In genomic region chr20:63518946-63519764, GRCh38 we compare ENCODE assay signal across 9 cellular contexts. TPM values are rescaled to one million over a fixed set of nuclear protein-coding genes. Genes with fewer than 3 reads are reported as not detected.
A peak's percentile ranks its signal among the peaks of the same experiment; 100 is the strongest.
DNase-seq lines count a peak whose midpoint lies in the region; ATAC-seq, FAIRE-seq and TF ChIP-seq lines count a peak whose summit lies in the region.
"Had no signal": no experiment of that assay in that cellular context is flagged by ENCODE, and none has a peak within 500 bp of the region (broad histone marks: within the 10 kb centered on the region; RNA-seq: fewer than 3 reads in every experiment).

No MANE protein-coding gene starts in this region.

- H3K4me1 Mint-ChIP-seq in Caco-2 (ENCODE audit: low read depth, unreplicated experiment) = no peaks in the 10 kb centered on the region

- H3K27me3 ChIP-seq in Caco-2 (replicated peaks; ENCODE audit: control insufficient read depth, insufficient read depth, low read length) (no peaks in the 10 kb centered on the region), SU-DHL-6 (ENCODE audit: low read length) (no peaks in the 10 kb centered on the region), pancreas (no peaks in the 10 kb centered on the region)

- H3K79me2 ChIP-seq in SU-DHL-6 (ENCODE audit: insufficient read depth, low read length) = no peaks in the 10 kb centered on the region

- peaks cover 50% of the 10 kb centered on the region for H3K36me3 Mint-ChIP-seq in Caco-2 (ENCODE audit: insufficient read depth, unreplicated experiment)

- H3K4me2 ChIP-seq in SU-DHL-6 (ENCODE audit: low read depth, low read length, poor library complexity, severe bottlenecking) = peak overlapping the region; percentile 72

- H3K4me3 Mint-ChIP-seq in Caco-2 (ENCODE audit: unreplicated experiment) = peak overlapping the region; percentile 92

- no peaks in the 10 kb centered on the region for H3K9me2 ChIP-seq in SU-DHL-6 (replicated peaks; ENCODE audit: insufficient read depth, low read length)

- no peak overlapping the region for H2AFZ ChIP-seq in SU-DHL-6 (ENCODE audit: low read depth, low read length, severe bottlenecking)

- H3K9ac ChIP-seq in SU-DHL-6 (ENCODE audit: low read length) = no peak overlapping the region

- CTCF ChIA-PET in Caco-2 (lab: Charles Lee) = no interaction called here

- POLR2A ChIA-PET in Caco-2 (lab: Charles Lee) = interaction anchor here (2.4 kb wide), 1 partner anchor 12 kb away, joined by 21 read pairs; no protein-coding TSS in a partner anchor

- FAIRE-seq in pancreas (lab: Jason Lieb, UNC) (no peak), D721Med (lab: Jason Lieb, UNC) (no peak)

- 59 to 61% methylated on average over 38 to 41 of the region's 41 CpGs for WGBS in pancreas, 2 donors

- no TSS peak for BruUV-seq in Caco-2 (replicated peaks; lab: Mats Ljungman, UMichigan)

- TF ChIP-seq CTCF in Caco-2 (IDR thresholded peaks at IDR 0.05; ENCODE audit: insufficient read depth in 1 of 2, low read depth in 1 of 2, low read length in 1 of 2, severe bottlenecking in 1 of 2, unreplicated experiment in 1 of 2) (no peak), SU-DHL-6 (IDR thresholded peaks at IDR 0.05; ENCODE audit: insufficient read depth, low read length, poor library complexity, severe bottlenecking) (no peak), foreskin fibroblast (IDR thresholded peaks at IDR 0.05; ENCODE audit: low read depth, low read length) (no peak), pancreas (IDR thresholded peaks at IDR 0.05) (no peak), D721Med (IDR thresholded peaks at IDR 0.05; ENCODE audit: insufficient read depth, missing control alignments) (no peak)

- ATAC-seq in pancreas = peak in 2 of 4 donors; percentile 1 to 2
- no peak for ATAC-seq in HG02884 (IDR thresholded peaks at IDR 0.05; ENCODE audit: unreplicated experiment)

- intact Hi-C loops in Caco-2 (cut with micrococcal nuclease; ENCODE audit: unreplicated experiment) = no loop called here
- intact Hi-C loops in pancreas (cut with DNase I) = no loop called here

- peak overlapping the region; percentile 95 for H3K27ac Mint-ChIP-seq in Caco-2 (ENCODE audit: unreplicated experiment)

- H3K27ac ChIP-seq in SU-DHL-6 (ENCODE audit: low read depth, low read length) (no peak overlapping the region), pancreas (peak overlapping the region in 1 of 4 donors; percentile 90)

- H3K27me3 Mint-ChIP-seq in Caco-2 (ENCODE audit: insufficient read depth, unreplicated experiment) = no peaks in the 10 kb centered on the region

- no peaks in the 10 kb centered on the region for H3F3A ChIP-seq in SU-DHL-6 (ENCODE audit: insufficient read depth)

- H3K4me1 ChIP-seq in Caco-2 = peaks cover 14% of the 10 kb centered on the region
- H3K4me1 ChIP-seq in pancreas = peaks cover 6 to 8% (median 7%) of the 10 kb centered on the region in 3 donors

- H3K9me3 ChIP-seq in Caco-2 (peaks cover 17% of the 10 kb centered on the region), SU-DHL-6 (ENCODE audit: insufficient read depth, low read length) (no peaks in the 10 kb centered on the region), pancreas (no peaks in the 10 kb centered on the region)

- no peaks in the 10 kb centered on the region for H4K20me1 ChIP-seq in SU-DHL-6 (ENCODE audit: low read depth, low read length)

- peak overlapping the region; percentile 97 for H3K4me3 ChIP-seq in Caco-2 (ENCODE audit: low read depth, low read length)
- H3K4me3 ChIP-seq in SU-DHL-6 (ENCODE audit: insufficient read depth, low read length, poor library complexity, severe bottlenecking) = no peak overlapping the region
- H3K4me3 ChIP-seq in foreskin fibroblast (ENCODE audit: low read depth in 1 of 2, low read length in 2 of 2) = peak overlapping the region; percentile 79 to 93
- peak overlapping the region; percentile 70 to 91 (median 84) for H3K4me3 ChIP-seq in pancreas

- no peaks in the 10 kb centered on the region for H3K9me3 Mint-ChIP-seq in Caco-2 (ENCODE audit: unreplicated experiment)

- peaks cover 19% of the 10 kb centered on the region for H3K36me3 ChIP-seq in Caco-2 (ENCODE audit: control insufficient read depth, insufficient read depth, low read length)
- H3K36me3 ChIP-seq in SU-DHL-6 (ENCODE audit: low read length) = peaks cover 3% of the 10 kb centered on the region; the same call in 1 of the 2 replicates
- H3K36me3 ChIP-seq in pancreas = no peaks in the 10 kb centered on the region

- DNase-seq in Caco-2 (no peak), foreskin fibroblast (no peak), pancreas (peak in 4 of 6 donors; percentile 41 to 83 (median 56)), D721Med (ENCODE audit: insufficient read length, low spot score) (no peak), retina (no peak)
- DNase-seq in stimulated activated CD4-positive, alpha-beta T cell treated with anti-CD3 and anti-CD28 coated beads, Interleukin-4, amount 100 ng/mL, for 4 hours = no peak

RNA-seq across cellular contexts. Expression of gene PPDPF, which starts 1.4 kb away (rescaled TPM):
- total RNA-seq in Caco-2 (2022) (511 and 634 TPM in 2 replicates), pancreas (100 to 1,000 TPM in 4 of 6 donors, 10 to 100 TPM in 2; 77.7 to 194 (median 134) TPM)
- polyA plus RNA-seq in pancreas = 100 to 1,000 TPM; 205 to 224 TPM

RNA-seq across cellular contexts. Expression of gene PTK6, which starts 18.0 kb away (rescaled TPM):
- total RNA-seq in Caco-2 (2022) (0.42 and 0.64 TPM in 2 replicates), pancreas (1 to 10 TPM in 3 of 6 donors, under 1 TPM in 3; 0.61 to 4.5 (median 1.2) TPM)
- 1 to 10 TPM in 1 of 2 donors, under 1 TPM in 1; 0.91 to 2.6 TPM for polyA plus RNA-seq in pancreas
- total RNA-seq: lung microvascular endothelial cell had no signal

RNA-seq across cellular contexts. Expression of gene EEF1A2, which starts 20.3 kb away (rescaled TPM):
- total RNA-seq in Caco-2 (2022) (25.2 and 32.0 TPM in 2 replicates), pancreas (10 to 100 TPM in 4 of 6 donors, 1 to 10 TPM in 2; 5.0 to 22.9 (median 15.4) TPM)
- 10 to 100 TPM; 28.2 to 86.9 TPM for polyA plus RNA-seq in pancreas

RNA-seq across cellular contexts. Expression of gene SRMS, which starts 28.4 kb away (rescaled TPM):
- total RNA-seq in Caco-2 (2022) (not detected in 2 replicates), pancreas (not detected)
- polyA plus RNA-seq in pancreas = not detected
- total RNA-seq: lung microvascular endothelial cell had no signal

RNA-seq across cellular contexts. Expression of gene FNDC11, which starts 34.8 kb away (rescaled TPM):
- total RNA-seq in Caco-2 (2022) = 0.39 TPM in 1 of 2 replicates, not detected in the other
- under 1 TPM in 4 of 6 donors, not detected in 2; 0.06 to 0.25 (median 0.09) TPM for total RNA-seq in pancreas
- under 1 TPM; 0.27 to 0.35 TPM for polyA plus RNA-seq in pancreas

Comparison
In these comparisons a context has a peak if more than half of its experiments do, and no peak if none do; other contexts are left out.
1. DNase-seq: peak in pancreas (4 of 6); none in Caco-2 (0 of 2), foreskin fibroblast (0 of 2), D721Med (single experiment), stimulated activated CD4-positive, alpha-beta T cell treated with anti-CD3 and anti-CD28 coated beads, Interleukin-4, amount 100 ng/mL, for 4 hours (0 of 2) and retina (single experiment).